ENCODE assay signal across 24 cellular contexts in genomic region chr5:133229931-133230664, GRCh38.
DNase-seq lines count a peak whose midpoint lies in the region; ATAC-seq and TF ChIP-seq lines count a peak whose summit lies in the region.
"Had no signal": no experiment of that assay in that cellular context is flagged by ENCODE, and none has a peak within 500 bp of the region (broad histone marks: within the 10 kb centered on the region; RNA-seq: fewer than 3 reads in every experiment).

No MANE protein-coding gene starts in this region.

- intact Hi-C loops in posterior vena cava (cut with DNase I), result no loop called here

- peak; percentile 35 for DNase-seq in HT1080 (ENCODE audit: low read depth)
- DNase-seq in RWPE1 (ENCODE audit: low spot score), result peak; percentile 95
- peak; percentile 97 for DNase-seq in epithelial cell of esophagus (ENCODE audit: low read depth)
- peak; percentile 16 for DNase-seq in posterior vena cava (ENCODE audit: low spot score)
- no peak for DNase-seq in right atrium auricular region (ENCODE audit: low spot score)
- DNase-seq in GOT3 (lab: John Stamatoyannopoulos, UW), result no peak
- DNase-seq: activated CD4-positive, alpha-beta T cell treated with anti-CD3 and anti-CD28 coated beads, Interleukin-2, amount 10 ng/mL, durations not matched to agents 7 days and 5 days; activated CD8-positive, alpha-beta memory T cell treated with anti-CD3 and anti-CD28 coated beads, Interleukin-2, amount 50 U/mL, for 4 hours; activated effector memory CD4-positive, alpha-beta T cell treated with Interleukin-2 at 50 U/mL for 16 hours; activated naive CD8-positive, alpha-beta T cell treated with anti-CD3 and anti-CD28 coated beads, Interleukin-2, amount 50 U/mL, for 24 hours; brain microvascular endothelial cell; CD4-positive, alpha-beta memory T cell; colonic mucosa; HCEC 1CT; left ventricle myocardium superior; mucosa of descending colon; NCI-H1048; NCI-H2081; NK-92 treated with Interleukin-12 subunit alpha and Interleukin-12 subunit beta, amount 100 ng/mL, for 24 hours; stimulated activated CD4-positive, alpha-beta T cell treated with anti-CD3 and anti-CD28 coated beads, Interleukin-1b, Interleukin-23, amount 100 ng/mL, for 48 hours; T-helper 17 cell had no signal

- H3K27me3 ChIP-seq in right atrium auricular region, result no peaks in the 10 kb centered on the region
- H3K27me3 ChIP-seq: brain microvascular endothelial cell, colonic mucosa had no signal

- peak overlapping the region; percentile 99 for H3K27ac ChIP-seq in RWPE1
- no peak overlapping the region for H3K27ac ChIP-seq in right atrium auricular region
- H3K27ac ChIP-seq: brain microvascular endothelial cell, colonic mucosa had no signal

- no peak for TF ChIP-seq CTCF in RWPE1 (conservative IDR thresholded peaks at IDR 0.05; ENCODE audit: low read depth)
- TF ChIP-seq CTCF in epithelial cell of esophagus (IDR thresholded peaks at IDR 0.05; ENCODE audit: insufficient read depth, low read depth, low read length, missing control alignments), result no peak
- no peak for TF ChIP-seq CTCF in right atrium auricular region (IDR thresholded peaks at IDR 0.05)

- CTCF ChIA-PET in RWPE1 (lab: Yijun Ruan, JAX), result interaction anchor here (0.6 kb wide), 2 partner anchors 44 to 593 kb away, joined by 3 to 4 read pairs; no protein-coding TSS in a partner anchor

- H3K4me3 ChIP-seq in epithelial cell of esophagus (ENCODE audit: low read length) (no peak overlapping the region), right atrium auricular region (no peak overlapping the region)
- H3K4me3 ChIP-seq: colonic mucosa, mucosa of descending colon, skin epidermis had no signal

- no peaks in the 10 kb centered on the region for H3K4me1 ChIP-seq in right atrium auricular region

- H3K36me3 ChIP-seq in right atrium auricular region, result no peaks in the 10 kb centered on the region
- H3K36me3 ChIP-seq: brain microvascular endothelial cell, colonic mucosa had no signal

- POLR2A ChIA-PET in RWPE1 (lab: Yijun Ruan, JAX; ENCODE audit: low non-redundant PET), result interaction anchor here (0.6 kb wide), 1 partner anchor 26 kb away, joined by 4 read pairs; no protein-coding TSS in a partner anchor

- H3K9me3 ChIP-seq in right atrium auricular region, result no peaks in the 10 kb centered on the region
- H3K9me3 ChIP-seq: colonic mucosa, mucosa of descending colon had no signal

- ATAC-seq in HG02678 (IDR thresholded peaks at IDR 0.05; ENCODE audit: unreplicated experiment), result no peak
- ATAC-seq: activated naive CD8-positive, alpha-beta T cell treated with anti-CD3 and anti-CD28 coated beads, Interleukin-2, amount 50 U/mL, for 24 hours; left ventricle myocardium superior; mucosa of descending colon; stimulated activated memory B cell treated with anti-CD40 and anti-IgM and Interleukin-4, amounts not matched to agents 10 μg/mL and 1 μg/mL and 100 μg/mL, for 72 hours; T-helper 17 cell had no signal

Comparison
In these comparisons a context has a peak if more than half of its experiments do, and no peak if none do; other contexts are left out.
1. DNase-seq: peak in HT1080 (single experiment), RWPE1 (single experiment), epithelial cell of esophagus (single experiment) and posterior vena cava (single experiment); none in right atrium auricular region (single experiment) and GOT3 (single experiment).